Comparison of ENCODE assay signal across 8 cellular contexts in genomic region chr6:156794963-156795362, GRCh38. TPM values are rescaled to one million over a fixed set of nuclear protein-coding genes. Genes with fewer than 3 reads are reported as not detected.
DNase-seq lines count a peak whose midpoint lies in the region; ATAC-seq and TF ChIP-seq lines count a peak whose summit lies in the region.

No MANE protein-coding gene starts in this region.

- TF ChIP-seq POLR2A in erythroblast (IDR thresholded peaks at IDR 0.05; ENCODE audit: low read length) (no peak), uterus (IDR thresholded peaks at IDR 0.05) (no peak)

- H3K9me3 ChIP-seq in uterus: no peaks in the 10 kb centered on the region

- no peak overlapping the region for H3K27ac ChIP-seq in uterus

- TF ChIP-seq CTCF in uterus (IDR thresholded peaks at IDR 0.05): no peak

- peaks cover 0 to 11% of the 10 kb centered on the region in 2 donors for H3K36me3 Mint-ChIP-seq in naive B cell

- H3K36me3 ChIP-seq in uterus: no peaks in the 10 kb centered on the region

- peak overlapping the region in 7 of 8 donors; percentile 52 to 79 (median 70) for H3K4me3 Mint-ChIP-seq in naive B cell

- peaks cover 75 to 97% (median 95%) of the 10 kb centered on the region in 3 donors for H3K4me1 Mint-ChIP-seq in naive B cell

- peak overlapping the region in 5 of 6 donors; percentile 79 to 97 (median 96) for H3K27ac Mint-ChIP-seq in naive B cell

- DNase-seq in RPMI7951 (ENCODE audit: low read depth) (peak; percentile 43), naive B cell (peak; percentile 21), erythroblast (lab: John Stamatoyannopoulos, UW) (no peak), Ammon's horn (ENCODE audit: low spot score) (no peak), uterus (no peak)
- DNase-seq in effector CD8-positive, alpha-beta T cell (lab: John Stamatoyannopoulos, UW): no peak

- peaks cover 7 to 14% of the 10 kb centered on the region in 2 donors for H3K4me1 ChIP-seq in uterus

- peak; percentile 63 for ATAC-seq in GM18511 (IDR thresholded peaks at IDR 0.05; ENCODE audit: unreplicated experiment)
- peak; percentile 54 for ATAC-seq in GM21723 (IDR thresholded peaks at IDR 0.05; ENCODE audit: unreplicated experiment)
- peak; percentile 57 to 81 for ATAC-seq in naive B cell (ENCODE audit: low read depth in 2 of 2)

- no peaks in the 10 kb centered on the region for H3K27me3 Mint-ChIP-seq in naive B cell

- intact Hi-C loops in uterus (cut with DNase I; ENCODE audit: low total_unique reads): no loop called here

- H3K9me3 Mint-ChIP-seq in naive B cell: no peaks in the 10 kb centered on the region

- H3K4me3 ChIP-seq in uterus: no peak overlapping the region

- H3K27me3 ChIP-seq in uterus: no peaks in the 10 kb centered on the region

RNA-seq across cellular contexts. Expression of gene ARID1B, which starts 17.8 kb away (rescaled TPM):
- 13.7 and 14.8 TPM in 2 replicates for total RNA-seq in RPMI7951 (2014; rRNA removed; shearing (Covaris generic))
- polyA plus RNA-seq in naive B cell (ENCODE audit: low read depth in 6 of 6): 10 to 100 TPM; 16.6 to 44.1 (median 27.5) TPM
- total RNA-seq in uterus: 100 to 1,000 TPM in 2 of 4 donors, 10 to 100 TPM in 2; 63.8 to 198 (median 125) TPM

Comparison
In these comparisons a context has a peak if more than half of its experiments do, and no peak if none do; other contexts are left out.
1. DNase-seq: peak in RPMI7951 (single experiment) and naive B cell (single experiment); none in effector CD8-positive, alpha-beta T cell (single experiment), erythroblast (0 of 2), Ammon's horn (single experiment) and uterus (0 of 2).
2. Peak in every context shown above with its lines, with median percentiles within 50 percentile points of each other: ATAC-seq.